ENCODE assay signal across 17 cellular contexts in genomic region chr13:80039000-80039399, GRCh38.
DNase-seq lines count a peak whose midpoint lies in the region; ATAC-seq and TF ChIP-seq lines count a peak whose summit lies in the region.
"Had no signal": no experiment of that assay in that cellular context is flagged by ENCODE, and none has a peak within 500 bp of the region (broad histone marks: within the 10 kb centered on the region; RNA-seq: fewer than 3 reads in every experiment).

No MANE protein-coding gene starts in this region.

- no peak overlapping the region for H3K4me3 ChIP-seq in SJSA1
- H3K4me3 ChIP-seq: HAP-1, neural progenitor cell, SK-N-MC had no signal

- peak overlapping the region; percentile 46 for H3K27ac ChIP-seq in SJSA1
- H3K27ac ChIP-seq: KMS-11, neural progenitor cell, SK-N-MC had no signal

- peak; percentile 74 for ATAC-seq in GM18505 (IDR thresholded peaks at IDR 0.05; ENCODE audit: unreplicated experiment)
- ATAC-seq in GM21423 (IDR thresholded peaks at IDR 0.05; ENCODE audit: unreplicated experiment): peak; percentile 71
- peak; percentile 68 for ATAC-seq in HG03097 (IDR thresholded peaks at IDR 0.05; ENCODE audit: low FRiP score, unreplicated experiment)

- no peaks in the 10 kb centered on the region for H3K27me3 ChIP-seq in SJSA1 (replicated peaks)
- H3K27me3 ChIP-seq: neural progenitor cell had no signal

- H3K9me3 ChIP-seq in SJSA1 (replicated peaks): no peaks in the 10 kb centered on the region
- H3K9me3 ChIP-seq: HAP-1 had no signal

- no peak for TF ChIP-seq POLR2A in GM18505 (IDR thresholded peaks at IDR 0.05; ENCODE audit: borderline replicate concordance, extremely low read depth, insufficient read depth, insufficient read length)

- H3K4me1 ChIP-seq in SJSA1 (replicated peaks): peaks cover 50% of the 10 kb centered on the region
- H3K4me1 ChIP-seq: HAP-1 had no signal

- no peaks in the 10 kb centered on the region for H3K36me3 ChIP-seq in SJSA1
- H3K36me3 ChIP-seq: HAP-1, neural progenitor cell had no signal

- DNase-seq in SJSA1 (ENCODE audit: low read depth in 1 of 2, low spot score in 2 of 2): no peak
- no peak for DNase-seq in RKO (ENCODE audit: low spot score)
- DNase-seq in NAMALWA (ENCODE audit: low spot score): no peak
- no peak for DNase-seq in cerebellar cortex (ENCODE audit: low spot score)
- no peak for DNase-seq in HUDEP-2 (lab: John Stamatoyannopoulos, UW; ENCODE audit: unreplicated experiment in 76 of 76)
- DNase-seq: activated CD4-positive, alpha-beta T cell treated with anti-CD3 and anti-CD28 coated beads for 48 hours; C1 segment of cervical spinal cord; cerebellar nuclear complex; kidney glomerular epithelial cell; NCI-H510A had no signal
